Comparison of ENCODE assay signal across 15 cellular contexts in genomic region chr2:181516992-181517391, GRCh38. TPM values are rescaled to one million over a fixed set of nuclear protein-coding genes. Genes with fewer than 3 reads are reported as not detected.
DNase-seq lines count a peak whose midpoint lies in the region; ATAC-seq, FAIRE-seq and TF ChIP-seq lines count a peak whose summit lies in the region.
"Had no signal": no experiment of that assay in that cellular context is flagged by ENCODE, and none has a peak within 500 bp of the region (broad histone marks: within the 10 kb centered on the region; RNA-seq: fewer than 3 reads in every experiment).

No MANE protein-coding gene starts in this region.

- no peak for TF ChIP-seq CTCF in bronchial epithelial cell (IDR thresholded peaks at IDR 0.05; ENCODE audit: insufficient read depth, low read length, severe bottlenecking)

- FAIRE-seq in bronchial epithelial cell (lab: Jason Lieb, UNC) = no peak
- FAIRE-seq: GM18507 had no signal

- H3K4me3 Mint-ChIP-seq in activated naive CD4-positive, alpha-beta T cell treated with anti-CD3 and anti-CD28 coated beads, Interleukin-2, amount 50 U/mL, for 24 hours = no peak overlapping the region

- no peaks in the 10 kb centered on the region for H3K36me3 ChIP-seq in bronchial epithelial cell (ENCODE audit: control insufficient read depth, insufficient read depth, low read length)
- H3K36me3 ChIP-seq: BE2C had no signal

- intact Hi-C loops in left cardiac atrium (cut with DNase I) = no loop called here

- H3K27me3 Mint-ChIP-seq in activated naive CD4-positive, alpha-beta T cell treated with anti-CD3 and anti-CD28 coated beads, Interleukin-2, amount 50 U/mL, for 24 hours = no peaks in the 10 kb centered on the region

- DNase-seq in activated naive CD4-positive, alpha-beta T cell treated with anti-CD3 and anti-CD28 coated beads, Interleukin-2, amount 50 U/mL, for 72 hours (ENCODE audit: low spot score in 2 of 2) = no peak
- DNase-seq in DMS53 treated with DMSO at 0.1 percent for 48 hours (lab: John Stamatoyannopoulos, UW; ENCODE audit: unreplicated experiment) (peak; percentile 70), bronchial epithelial cell (ENCODE audit: low read depth) (peak; percentile 59), renal cortical epithelial cell (ENCODE audit: low read depth) (peak; percentile 6), SHP77 treated with DMSO at 0.1 percent for 48 hours (lab: John Stamatoyannopoulos, UW) (no peak), nucleus accumbens (lab: John Stamatoyannopoulos, UW) (no peak), left cardiac atrium (no peak)
- DNase-seq: BE2C, HCEC 1CT, Karpas-422, NCI-H1417 treated with DMSO at 0.1 percent for 48 hours, NCI-H2029, NCI-H510A treated with DMSO at 0.1 percent for 48 hours had no signal

- peaks cover 63% of the 10 kb centered on the region for H3K4me1 Mint-ChIP-seq in activated naive CD4-positive, alpha-beta T cell treated with anti-CD3 and anti-CD28 coated beads, Interleukin-2, amount 50 U/mL, for 24 hours

- no peaks in the 10 kb centered on the region for H3K27me3 ChIP-seq in bronchial epithelial cell (ENCODE audit: control insufficient read depth, insufficient read depth, low read length)
- H3K27me3 ChIP-seq: BE2C had no signal

- H3K27ac Mint-ChIP-seq in activated naive CD4-positive, alpha-beta T cell treated with anti-CD3 and anti-CD28 coated beads, Interleukin-2, amount 50 U/mL, for 24 hours = peak overlapping the region; percentile 42
- H3K27ac Mint-ChIP-seq in activated naive CD4-positive, alpha-beta T cell treated with anti-CD3 and anti-CD28 coated beads, Interleukin-2, amount 50 U/mL, for 72 hours = peak overlapping the region in 1 of 2 donors; percentile 7

- peaks cover 30% of the 10 kb centered on the region for H3K36me3 Mint-ChIP-seq in activated naive CD4-positive, alpha-beta T cell treated with anti-CD3 and anti-CD28 coated beads, Interleukin-2, amount 50 U/mL, for 24 hours
- peaks cover 10 to 36% of the 10 kb centered on the region in 2 donors for H3K36me3 Mint-ChIP-seq in activated naive CD4-positive, alpha-beta T cell treated with anti-CD3 and anti-CD28 coated beads, Interleukin-2, amount 50 U/mL, for 72 hours

- H3K9me3 Mint-ChIP-seq in activated naive CD4-positive, alpha-beta T cell treated with anti-CD3 and anti-CD28 coated beads, Interleukin-2, amount 50 U/mL, for 24 hours = no peaks in the 10 kb centered on the region
- no peaks in the 10 kb centered on the region for H3K9me3 Mint-ChIP-seq in activated naive CD4-positive, alpha-beta T cell treated with anti-CD3 and anti-CD28 coated beads, Interleukin-2, amount 50 U/mL, for 72 hours

- no peak overlapping the region for H3K4me3 ChIP-seq in bronchial epithelial cell (ENCODE audit: low read depth, low read length)

- ATAC-seq in activated naive CD4-positive, alpha-beta T cell treated with anti-CD3 and anti-CD28 coated beads, Interleukin-2, amount 50 U/mL, for 72 hours = no peak
- no peak for ATAC-seq in left cardiac atrium

RNA-seq across cellular contexts. Expression of gene ITGA4, which starts 59.8 kb away (rescaled TPM):
- total RNA-seq in activated naive CD4-positive, alpha-beta T cell treated with anti-CD3 and anti-CD28 coated beads, Interleukin-2, amount 50 U/mL, for 72 hours = 10 to 100 TPM; 27.2 to 62.3 TPM
- total RNA-seq in bronchial epithelial cell (under 0.01 and 0.79 TPM in 2 replicates), renal cortical epithelial cell (7.7 and 7.8 TPM in 2 replicates), left cardiac atrium (1 to 10 TPM; 2.6 to 4.2 TPM)

Comparison
In these comparisons a context has a peak if more than half of its experiments do, and no peak if none do; other contexts are left out.
1. DNase-seq: peak in DMS53 treated with DMSO at 0.1 percent for 48 hours (single experiment), bronchial epithelial cell (single experiment) and renal cortical epithelial cell (single experiment); none in activated naive CD4-positive, alpha-beta T cell treated with anti-CD3 and anti-CD28 coated beads, Interleukin-2, amount 50 U/mL, for 72 hours (0 of 2), SHP77 treated with DMSO at 0.1 percent for 48 hours (single experiment), nucleus accumbens (0 of 56) and left cardiac atrium (single experiment).